Comparison of ENCODE assay signal across 2 cellular contexts in genomic region chr10:79397575-79398303, GRCh38.
TF ChIP-seq lines count a peak whose summit lies in the region.

No MANE protein-coding gene starts in this region.

TF ChIP-seq in HEK293, 187 proteins besides CTCF, POLR2A, EP300 and RAD21:
- no peak for TF ChIP-seq ZNF529 (tag by site-specific recombination; IDR thresholded peaks at IDR 0.05; ENCODE audit: insufficient replicate concordance)
- peak; percentile 13; the same call in 1 of the 2 replicates for TF ChIP-seq EGR2 (tag by site-specific recombination; IDR thresholded peaks at IDR 0.05; ENCODE audit: low read depth)
- TF ChIP-seq ZBTB49 (tag by site-specific recombination; IDR thresholded peaks at IDR 0.05; ENCODE audit: low read depth), result no peak
- TF ChIP-seq ATF2 (tag by site-specific recombination; IDR thresholded peaks at IDR 0.05; ENCODE audit: low read depth), result no peak
- TF ChIP-seq ZNF626 (tag by site-specific recombination; IDR thresholded peaks at IDR 0.05), result no peak

TF ChIP-seq in H1, 55 proteins besides CTCF, POLR2A, EP300 and RAD21:
- TF ChIP-seq KDM4A (IDR thresholded peaks at IDR 0.05; ENCODE audit: low read depth, low read length, severe bottlenecking), result no peak
- no peak for TF ChIP-seq BRCA1 (IDR thresholded peaks at IDR 0.05; ENCODE audit: low read depth, low read length)
- TF ChIP-seq TAF1 (IDR thresholded peaks at IDR 0.05; ENCODE audit: low read depth, low read length), result no peak
- no peak for TF ChIP-seq TEAD4 (IDR thresholded peaks at IDR 0.05; ENCODE audit: low read depth, low read length)
- no peak for TF ChIP-seq CHD2 (IDR thresholded peaks at IDR 0.05; ENCODE audit: low read length)
- no peak for TF ChIP-seq ZNF274 (IDR thresholded peaks at IDR 0.05; ENCODE audit: borderline replicate concordance, extremely low read depth, low read length)
- TF ChIP-seq KDM5A (IDR thresholded peaks at IDR 0.05; ENCODE audit: low read length), result no peak
- no peak for TF ChIP-seq USF2 (IDR thresholded peaks at IDR 0.05; ENCODE audit: low read length)
- no peak for TF ChIP-seq CHD7 (IDR thresholded peaks at IDR 0.05; ENCODE audit: insufficient replicate concordance, low read length)
- TF ChIP-seq BACH1 (IDR thresholded peaks at IDR 0.05; ENCODE audit: low read length), result no peak
- TF ChIP-seq SIX5 (IDR thresholded peaks at IDR 0.05; ENCODE audit: low read depth, low read length), result no peak
- no peak for TF ChIP-seq HDAC2 (IDR thresholded peaks at IDR 0.05; ENCODE audit: borderline replicate concordance in 1 of 2, low read depth in 2 of 2, low read length in 2 of 2)
- TF ChIP-seq CBX8 (IDR thresholded peaks at IDR 0.05; ENCODE audit: borderline replicate concordance, low read depth, low read length), result no peak
- no peak for TF ChIP-seq SIRT6 (IDR thresholded peaks at IDR 0.05; ENCODE audit: low read length)
- TF ChIP-seq EGR1 (IDR thresholded peaks at IDR 0.05; ENCODE audit: borderline replicate concordance, low read depth, low read length), result no peak
- no peak for TF ChIP-seq CHD1 (IDR thresholded peaks at IDR 0.05; ENCODE audit: low read depth, low read length)
- TF ChIP-seq SRF (IDR thresholded peaks at IDR 0.05; ENCODE audit: low read depth, low read length), result no peak
